In the genomic region with DNA sequence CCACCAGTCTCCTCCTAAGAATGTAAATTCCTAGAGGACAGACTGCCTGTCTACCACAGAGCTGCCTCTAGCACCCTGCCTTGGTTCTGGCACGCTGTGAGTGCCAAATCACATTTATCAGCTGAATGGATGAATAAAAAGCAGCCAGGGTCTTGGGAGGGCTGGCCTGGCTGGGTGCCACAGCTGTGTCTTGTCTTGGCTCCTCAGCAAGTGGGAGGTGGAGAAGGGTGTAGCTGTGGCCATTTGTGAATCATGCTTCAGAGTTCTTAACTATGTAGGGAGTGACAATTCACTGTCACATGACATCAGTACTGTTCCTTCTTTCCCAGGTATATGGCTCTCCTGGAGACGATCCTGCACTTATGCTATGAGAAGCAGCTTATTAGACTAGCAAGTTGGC, we compare ENCODE assay signal across 12 cellular contexts.
DNase-seq lines count a peak whose midpoint lies in the region; ATAC-seq and TF ChIP-seq lines count a peak whose summit lies in the region.
"Had no signal": no experiment of that assay in that cellular context is flagged by ENCODE, and none has a peak within 500 bp of the region (broad histone marks: within the 10 kb centered on the region; RNA-seq: fewer than 3 reads in every experiment).

No MANE protein-coding gene starts in this region.

- no peak for TF ChIP-seq CTCF in omental fat pad (IDR thresholded peaks at IDR 0.05)

- CTCF ChIA-PET in activated naive CD4-positive, alpha-beta T cell treated with anti-CD3 and anti-CD28 coated beads, Interleukin-2, amount 10 ng/mL, durations not matched to agents 7 days and 5 days (lab: Charles Lee) = interaction anchor here (1.3 to 1.4 kb wide), 2 partner anchors 283 to 286 kb away, joined by 3 read pairs; no protein-coding TSS in a partner anchor

- DNase-seq in EH (ENCODE audit: low read depth) = peak; percentile 49
- DNase-seq in OCI-M1 (lab: John Stamatoyannopoulos, UW) = peak; percentile 38
- no peak for DNase-seq in epithelial cell of prostate (ENCODE audit: low read depth, low spot score)
- DNase-seq in omental fat pad (ENCODE audit: low spot score) = no peak
- DNase-seq in NCI-H1930 (lab: John Stamatoyannopoulos, UW) = no peak
- no peak for DNase-seq in activated naive CD4-positive, alpha-beta T cell treated with anti-CD3 and anti-CD28 coated beads, Interleukin-2, amount 10 ng/mL, durations not matched to agents 7 days and 5 days
- DNase-seq in activated CD4-positive, CD25-positive, alpha-beta regulatory T cell (lab: John Stamatoyannopoulos, UW) = no peak
- DNase-seq in NCI-H146 treated with DMSO at 0.1 percent for 48 hours (lab: John Stamatoyannopoulos, UW; ENCODE audit: unreplicated experiment) = no peak
- DNase-seq: activated CD8-positive, alpha-beta T cell treated with anti-CD3 and anti-CD28 coated beads for 36 hours; stimulated activated CD4-positive, alpha-beta T cell treated with anti-CD3 and anti-CD28 coated beads, Interleukin-2, amount 100 ng/mL, for 24 hours; stimulated activated naive CD8-positive, alpha-beta T cell treated with anti-CD3 and anti-CD28 coated beads, Interleukin-15, amount 100 ng/mL, for 72 hours had no signal

- no peaks in the 10 kb centered on the region for H3K36me3 Mint-ChIP-seq in activated naive CD4-positive, alpha-beta T cell treated with anti-CD3 and anti-CD28 coated beads, Interleukin-2, amount 10 ng/mL, durations not matched to agents 7 days and 5 days

- peak overlapping the region; percentile 77 for H3K27ac ChIP-seq in epithelial cell of prostate
- H3K27ac ChIP-seq: neutrophil had no signal

- H3K27me3 Mint-ChIP-seq in activated naive CD4-positive, alpha-beta T cell treated with anti-CD3 and anti-CD28 coated beads, Interleukin-2, amount 10 ng/mL, durations not matched to agents 7 days and 5 days = peaks cover 5% of the 10 kb centered on the region
- H3K27me3 Mint-ChIP-seq: activated CD8-positive, alpha-beta T cell treated with anti-CD3 and anti-CD28 coated beads for 36 hours; stimulated activated naive CD8-positive, alpha-beta T cell treated with anti-CD3 and anti-CD28 coated beads, Interleukin-15, amount 100 ng/mL, for 72 hours had no signal

- ATAC-seq in omental fat pad (ENCODE audit: low FRiP score) = peak; percentile 60
- ATAC-seq: activated CD8-positive, alpha-beta T cell treated with anti-CD3 and anti-CD28 coated beads for 36 hours; stimulated activated naive CD8-positive, alpha-beta T cell treated with anti-CD3 and anti-CD28 coated beads, Interleukin-15, amount 100 ng/mL, for 72 hours had no signal

- H3K4me1 Mint-ChIP-seq in activated naive CD4-positive, alpha-beta T cell treated with anti-CD3 and anti-CD28 coated beads, Interleukin-2, amount 10 ng/mL, durations not matched to agents 7 days and 5 days = peaks cover 11% of the 10 kb centered on the region

- H3K27ac Mint-ChIP-seq in activated naive CD4-positive, alpha-beta T cell treated with anti-CD3 and anti-CD28 coated beads, Interleukin-2, amount 10 ng/mL, durations not matched to agents 7 days and 5 days = no peak overlapping the region
- H3K27ac Mint-ChIP-seq: activated CD8-positive, alpha-beta T cell treated with anti-CD3 and anti-CD28 coated beads for 36 hours had no signal

- no peak overlapping the region for H3K4me3 Mint-ChIP-seq in activated naive CD4-positive, alpha-beta T cell treated with anti-CD3 and anti-CD28 coated beads, Interleukin-2, amount 10 ng/mL, durations not matched to agents 7 days and 5 days
- H3K4me3 Mint-ChIP-seq: activated CD8-positive, alpha-beta T cell treated with anti-CD3 and anti-CD28 coated beads for 36 hours; stimulated activated naive CD8-positive, alpha-beta T cell treated with anti-CD3 and anti-CD28 coated beads, Interleukin-15, amount 100 ng/mL, for 72 hours had no signal

- no peaks in the 10 kb centered on the region for H3K9me3 Mint-ChIP-seq in activated naive CD4-positive, alpha-beta T cell treated with anti-CD3 and anti-CD28 coated beads, Interleukin-2, amount 10 ng/mL, durations not matched to agents 7 days and 5 days
- H3K9me3 Mint-ChIP-seq: activated CD8-positive, alpha-beta T cell treated with anti-CD3 and anti-CD28 coated beads for 36 hours; stimulated activated naive CD8-positive, alpha-beta T cell treated with anti-CD3 and anti-CD28 coated beads, Interleukin-15, amount 100 ng/mL, for 72 hours had no signal

Comparison
In these comparisons a context has a peak if more than half of its experiments do, and no peak if none do; other contexts are left out.
1. DNase-seq: peak in EH (single experiment) and OCI-M1 (single experiment); none in epithelial cell of prostate (single experiment), omental fat pad (single experiment), NCI-H1930 (0 of 2), activated naive CD4-positive, alpha-beta T cell treated with anti-CD3 and anti-CD28 coated beads, Interleukin-2, amount 10 ng/mL, durations not matched to agents 7 days and 5 days (single experiment), activated CD4-positive, CD25-positive, alpha-beta regulatory T cell (0 of 4) and NCI-H146 treated with DMSO at 0.1 percent for 48 hours (single experiment).